Comparison of ENCODE assay signal across 1 cellular context in genomic region chr2:116023026-116023425, GRCh38.
TF ChIP-seq lines count a peak whose summit lies in the region.

No MANE protein-coding gene starts in this region.

TF ChIP-seq in GM23338, 12 proteins besides CTCF, POLR2A, EP300 and RAD21 (continued from another document):
- TF ChIP-seq ZNF462 (CRISPR knock-in tag; IDR thresholded peaks at IDR 0.05) (no peak), CREB1 (CRISPR knock-in tag; IDR thresholded peaks at IDR 0.05; ENCODE audit: low read depth) (no peak), ETS1 (IDR thresholded peaks at IDR 0.05) (no peak), POLR2AphosphoS5 (IDR thresholded peaks at IDR 0.05; ENCODE audit: low read depth) (no peak), JUNB (IDR thresholded peaks at IDR 0.05; ENCODE audit: unreplicated experiment) (no peak), EZH2 (IDR thresholded peaks at IDR 0.05; ENCODE audit: low read depth, unreplicated experiment) (no peak), EZH2phosphoT487 (IDR thresholded peaks at IDR 0.05; ENCODE audit: unreplicated experiment) (no peak), NANOG (IDR thresholded peaks at IDR 0.05; ENCODE audit: borderline replicate concordance) (no peak), ZNF114 (CRISPR knock-in tag; IDR thresholded peaks at IDR 0.05) (no peak), STAT1 (IDR thresholded peaks at IDR 0.05; ENCODE audit: unreplicated experiment) (no peak), REST (IDR thresholded peaks at IDR 0.05; ENCODE audit: unreplicated experiment) (no peak)
